1 cellular context compared by ENCODE assay signal in genomic region chr6:157513004-157513603, GRCh38.
TF ChIP-seq lines count a peak whose summit lies in the region.

No MANE protein-coding gene starts in this region.

TF ChIP-seq in HepG2, 621 proteins besides CTCF, POLR2A, EP300 and RAD21 (continued from another document and continues in another):
- TF ChIP-seq TIGD3 (CRISPR knock-in tag; IDR thresholded peaks at IDR 0.05; ENCODE audit: borderline replicate concordance) = no peak
- peak; percentile 90; the same call in 1 of the 2 replicates for TF ChIP-seq RERE (CRISPR knock-in tag; IDR thresholded peaks at IDR 0.05; ENCODE audit: low read depth)
- TF ChIP-seq GZF1 (CRISPR knock-in tag; IDR thresholded peaks at IDR 0.05) = no peak
- no peak for TF ChIP-seq ATRX (CRISPR knock-in tag; IDR thresholded peaks at IDR 0.05; ENCODE audit: borderline replicate concordance)
- TF ChIP-seq HOXA9 (CRISPR knock-in tag; IDR thresholded peaks at IDR 0.05; ENCODE audit: borderline replicate concordance) = no peak
- no peak for TF ChIP-seq ZNF569 (CRISPR knock-in tag; IDR thresholded peaks at IDR 0.05; ENCODE audit: borderline replicate concordance)
- peak; percentile 61 for TF ChIP-seq ZFX (CRISPR knock-in tag; IDR thresholded peaks at IDR 0.05; ENCODE audit: low read depth)
- TF ChIP-seq ZNF264 (CRISPR knock-in tag; IDR thresholded peaks at IDR 0.05) = peak; percentile 74; the same call in 1 of the 2 replicates
- TF ChIP-seq TEF (CRISPR knock-in tag; IDR thresholded peaks at IDR 0.05) = no peak
- no peak for TF ChIP-seq PRDM15 (CRISPR knock-in tag; IDR thresholded peaks at IDR 0.05)
- TF ChIP-seq KDM4B (CRISPR knock-in tag; IDR thresholded peaks at IDR 0.05) = no peak
- TF ChIP-seq ZBTB49 (CRISPR knock-in tag; IDR thresholded peaks at IDR 0.05; ENCODE audit: borderline replicate concordance) = no peak
- no peak for TF ChIP-seq EZH2 (conservative IDR thresholded peaks at IDR 0.05; ENCODE audit: low read depth, low read length)
- TF ChIP-seq NKX3-1 (CRISPR knock-in tag; IDR thresholded peaks at IDR 0.05) = no peak
- 0 out of 2 replicates have a peak, but pooled peaks have one; percentile 19 for TF ChIP-seq KAT7 (CRISPR knock-in tag; IDR thresholded peaks at IDR 0.05; ENCODE audit: borderline replicate concordance)
- TF ChIP-seq ZNF747 (CRISPR knock-in tag; IDR thresholded peaks at IDR 0.05; ENCODE audit: borderline replicate concordance) = peak; percentile 70; the same call in 1 of the 2 replicates
- TF ChIP-seq ZNF136 (CRISPR knock-in tag; IDR thresholded peaks at IDR 0.05; ENCODE audit: low read depth) = no peak
- no peak for TF ChIP-seq ZNF280D (CRISPR knock-in tag; IDR thresholded peaks at IDR 0.05)
- TF ChIP-seq TBP (CRISPR knock-in tag; IDR thresholded peaks at IDR 0.05) = no peak
- TF ChIP-seq CEBPB (IDR thresholded peaks at IDR 0.05; ENCODE audit: borderline replicate concordance, low read depth, low read length) = no peak
- peak; percentile 86 for TF ChIP-seq RARA (CRISPR knock-in tag; IDR thresholded peaks at IDR 0.05)
- peak; percentile 50; the same call in 1 of the 2 replicates for TF ChIP-seq SMAD3 (CRISPR knock-in tag; IDR thresholded peaks at IDR 0.05)
- TF ChIP-seq ZNF503 (CRISPR knock-in tag; IDR thresholded peaks at IDR 0.05) = peak; percentile 71; the same call in 1 of the 2 replicates
- TF ChIP-seq IKZF5 (CRISPR knock-in tag; IDR thresholded peaks at IDR 0.05) = peak; percentile 80
- no peak; the same call in 1 of the 2 replicates for TF ChIP-seq NCOR1 (IDR thresholded peaks at IDR 0.05; ENCODE audit: borderline replicate concordance, low read length)
- TF ChIP-seq MLXIP (CRISPR knock-in tag; IDR thresholded peaks at IDR 0.05; ENCODE audit: borderline replicate concordance) = no peak
- TF ChIP-seq FOXK1 (CRISPR knock-in tag; IDR thresholded peaks at IDR 0.05; ENCODE audit: borderline replicate concordance, low read depth) = peak; percentile 89
- no peak for TF ChIP-seq ZNF790 (CRISPR knock-in tag; IDR thresholded peaks at IDR 0.05; ENCODE audit: borderline replicate concordance)
- peak; percentile 67; the same call in 1 of the 2 replicates for TF ChIP-seq ZNF670 (CRISPR knock-in tag; IDR thresholded peaks at IDR 0.05; ENCODE audit: borderline replicate concordance)
- no peak for TF ChIP-seq ZNF709 (CRISPR knock-in tag; IDR thresholded peaks at IDR 0.05)
- peak; percentile 62; the same call in 1 of the 2 replicates for TF ChIP-seq KLF11 (CRISPR knock-in tag; IDR thresholded peaks at IDR 0.05)
- peak; percentile 92 for TF ChIP-seq FOXO1 (CRISPR knock-in tag; IDR thresholded peaks at IDR 0.05)
- peak; percentile 37; the same call in 1 of the 3 replicates for TF ChIP-seq MXI1 (IDR thresholded peaks at IDR 0.05; ENCODE audit: borderline replicate concordance, low read depth, low read length)
